In the genomic region with DNA sequence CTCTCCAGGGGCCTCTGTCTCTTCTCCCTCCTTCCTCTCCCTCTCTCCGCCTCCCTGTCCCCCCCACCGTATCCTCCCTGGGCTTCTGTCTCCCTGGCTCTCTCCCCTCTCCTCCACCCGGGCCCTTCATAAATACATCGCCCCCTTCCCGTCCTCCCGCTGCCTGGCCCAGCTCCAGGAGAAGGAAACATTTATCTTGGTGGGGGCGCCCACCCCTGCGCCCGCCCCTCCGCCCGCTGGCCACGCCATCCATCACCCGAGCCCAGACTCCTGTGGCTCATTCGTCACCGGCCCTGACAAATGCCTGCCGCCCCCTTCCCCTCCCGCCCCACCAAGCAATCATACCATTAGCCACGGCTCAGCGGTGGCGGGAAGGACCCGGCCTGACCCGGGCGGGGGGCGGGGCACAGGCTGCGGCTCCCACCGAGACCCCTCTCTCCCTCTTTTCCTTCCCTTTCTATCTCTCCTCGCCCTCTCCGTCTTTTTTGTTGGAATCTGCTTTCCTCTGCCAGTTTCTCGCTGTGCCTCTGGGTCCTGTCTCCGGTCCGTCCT, we compare ENCODE assay signal across 10 cellular contexts. TPM values are rescaled to one million over a fixed set of nuclear protein-coding genes. Genes with fewer than 3 reads are reported as not detected.
DNase-seq lines count a peak whose midpoint lies in the region; ATAC-seq and TF ChIP-seq lines count a peak whose summit lies in the region.
"Had no signal": no experiment of that assay in that cellular context is flagged by ENCODE, and none has a peak within 500 bp of the region (broad histone marks: within the 10 kb centered on the region; RNA-seq: fewer than 3 reads in every experiment).

No MANE protein-coding gene starts in this region.

- H4K8ac ChIP-seq in neuronal stem cell (ENCODE audit: low read depth, low read length) = no peak overlapping the region

- peaks cover 46 to 47% of the 10 kb centered on the region in 2 donors for H3K4me1 ChIP-seq in neuronal stem cell (ENCODE audit: control insufficient read depth in 2 of 2, insufficient read depth in 1 of 2, low read depth in 1 of 2, low read length in 2 of 2)
- H3K4me1 ChIP-seq in body of pancreas = no peaks in the 10 kb centered on the region
- peaks cover 0 to 29% of the 10 kb centered on the region in 2 donors for H3K4me1 ChIP-seq in right atrium auricular region

- H3K79me1 ChIP-seq in neuronal stem cell (ENCODE audit: low read depth, low read length) = peaks cover 9% of the 10 kb centered on the region

- no peak overlapping the region for H3K27ac Mint-ChIP-seq in chondrocyte (ENCODE audit: unreplicated experiment)

- peak overlapping the region; percentile 97 for H2BK12ac ChIP-seq in neuronal stem cell (ENCODE audit: low read length)

- H3K4ac ChIP-seq in neuronal stem cell (ENCODE audit: low read length) = peak overlapping the region; percentile 72

- H3K23ac ChIP-seq in neuronal stem cell (ENCODE audit: low read depth, low read length, poor library complexity) = no peak overlapping the region

- H3K36me3 ChIP-seq in neuronal stem cell (replicated peaks in 1 of 2; ENCODE audit: control insufficient read depth in 2 of 2, insufficient read depth in 2 of 2, low read length in 2 of 2) (peaks cover 0 to 2% of the 10 kb centered on the region in 2 donors), body of pancreas (replicated peaks in 1 of 2; ENCODE audit: insufficient read depth in 1 of 2, low read depth in 2 of 2) (no peaks in the 10 kb centered on the region), right atrium auricular region (no peaks in the 10 kb centered on the region)

- H3K9me3 Mint-ChIP-seq in chondrocyte (ENCODE audit: low read depth) = no peaks in the 10 kb centered on the region

- H3K27me3 ChIP-seq in neuronal stem cell (ENCODE audit: control insufficient read depth in 3 of 3, insufficient read depth in 3 of 3, low read depth in 1 of 3, low read length in 3 of 3) (peaks cover 0 to 27% (median 0%) of the 10 kb centered on the region in 3 experiments), body of pancreas (peaks cover 0 to 48% of the 10 kb centered on the region in 2 donors), right atrium auricular region (peaks cover 19 to 35% of the 10 kb centered on the region in 2 donors)

- DNase-seq in ELR (ENCODE audit: low read depth) (peak; percentile 33), NCI-H1105 treated with DMSO at 0.1 percent for 48 hours (lab: John Stamatoyannopoulos, UW) (peak; percentile 60), chondrocyte (ENCODE audit: low spot score) (no peak), neuronal stem cell (ENCODE audit: low spot score) (no peak), NCI-H1092 (lab: John Stamatoyannopoulos, UW) (no peak), body of pancreas (no peak), right atrium auricular region (ENCODE audit: low spot score) (no peak), C1 segment of cervical spinal cord (lab: John Stamatoyannopoulos, UW) (no peak)
- DNase-seq: effector memory CD4-positive, alpha-beta T cell had no signal

- TF ChIP-seq CTCF in chondrocyte (IDR thresholded peaks at IDR 0.05) (no peak), body of pancreas (IDR thresholded peaks at IDR 0.05) (no peak), right atrium auricular region (IDR thresholded peaks at IDR 0.05) (no peak)

- H3K9me3 ChIP-seq in neuronal stem cell (replicated peaks in 1 of 2; ENCODE audit: control insufficient read depth in 2 of 2, insufficient read depth in 1 of 2, low read depth in 1 of 2, low read length in 2 of 2) (no peaks in the 10 kb centered on the region), body of pancreas (no peaks in the 10 kb centered on the region), right atrium auricular region (no peaks in the 10 kb centered on the region)

- H3K27ac ChIP-seq in neuronal stem cell (replicated peaks; ENCODE audit: low read length) (peak overlapping the region; percentile 79), body of pancreas (no peak overlapping the region), right atrium auricular region (no peak overlapping the region)

- H3K14ac ChIP-seq in neuronal stem cell (ENCODE audit: low read length) = no peak overlapping the region

- peaks cover 16% of the 10 kb centered on the region for H3K27me3 Mint-ChIP-seq in chondrocyte (ENCODE audit: low read depth)

- H3K18ac ChIP-seq in neuronal stem cell (ENCODE audit: low read length) = peak overlapping the region; percentile 74

- peak overlapping the region; percentile 51 for H3K4me2 ChIP-seq in neuronal stem cell (ENCODE audit: insufficient read depth, low read length, poor library complexity, severe bottlenecking)

- peak overlapping the region; percentile 45 to 53 for H3K4me3 ChIP-seq in neuronal stem cell (ENCODE audit: low read length in 2 of 2)
- no peak overlapping the region for H3K4me3 ChIP-seq in body of pancreas
- H3K4me3 ChIP-seq in right atrium auricular region = no peak overlapping the region

- intact Hi-C loops in body of pancreas (cut with DNase I) = no loop called here

- no peak for ATAC-seq in body of pancreas

- peak overlapping the region; percentile 99 for H2AK5ac ChIP-seq in neuronal stem cell (ENCODE audit: low read depth, low read length)

- no peak overlapping the region for H3K9ac ChIP-seq in neuronal stem cell (ENCODE audit: low read depth, low read length, poor library complexity)

- peak overlapping the region; percentile 69 for H2BK120ac ChIP-seq in neuronal stem cell (ENCODE audit: low read depth, low read length)

- no peaks in the 10 kb centered on the region for H3K36me3 Mint-ChIP-seq in chondrocyte (ENCODE audit: low read depth)

- peak overlapping the region; percentile 80 for H2AFZ ChIP-seq in neuronal stem cell (ENCODE audit: low read length)

- peak overlapping the region; percentile 54 for H3K4me3 Mint-ChIP-seq in chondrocyte (ENCODE audit: unreplicated experiment)

- no CpG with 5 or more reads among the region's 31 CpGs for WGBS in neuronal stem cell (ENCODE audit: extremely low coverage in 2 of 2, insufficient read length in 2 of 2, insufficient replicate concordance in 1 of 2), 2 donors
- WGBS in body of pancreas, 2 donors = 2 to 7% methylated on average over 31 of the region's 31 CpGs

- H2BK5ac ChIP-seq in neuronal stem cell (ENCODE audit: low read length) = peak overlapping the region; percentile 84

- no peak overlapping the region for H4K91ac ChIP-seq in neuronal stem cell (ENCODE audit: low read depth, low read length, poor library complexity)

- peak overlapping the region; percentile 96 for H2BK15ac ChIP-seq in neuronal stem cell (ENCODE audit: low read length)

- TF ChIP-seq POLR2A in body of pancreas (IDR thresholded peaks at IDR 0.05) = no peak

- H3K4me1 Mint-ChIP-seq in chondrocyte (ENCODE audit: low read depth) = peaks cover 48% of the 10 kb centered on the region

RNA-seq across cellular contexts. Expression of gene MEIS3, which starts 2.6 kb away (rescaled TPM):
- total RNA-seq in chondrocyte = 79.5 to 83.4 TPM (median 82.2 TPM) in 3 replicates
- 110 TPM for polyA plus RNA-seq in neuronal stem cell (2013, experiment 1 of 2)
- 102 TPM for polyA plus RNA-seq in neuronal stem cell (2013, experiment 2 of 2)
- total RNA-seq in body of pancreas = 1 to 10 TPM; 1.3 to 2.3 TPM
- 1 to 10 TPM; 6.3 to 9.2 TPM for total RNA-seq in right atrium auricular region

RNA-seq across cellular contexts. Expression of gene SLC8A2, which starts 49.8 kb away (rescaled TPM):
- total RNA-seq in chondrocyte = 0.27 to 0.42 TPM (median 0.31 TPM) in 3 replicates
- polyA plus RNA-seq in neuronal stem cell (2013, experiment 1 of 2) = 4.7 TPM
- 5.5 TPM for polyA plus RNA-seq in neuronal stem cell (2013, experiment 2 of 2)
- total RNA-seq in body of pancreas = 10 to 100 TPM in 1 of 2 donors, 1 to 10 TPM in 1; 8.0 to 31.6 TPM
- under 1 TPM; 0.28 to 0.37 TPM for total RNA-seq in right atrium auricular region
- total RNA-seq: lung microvascular endothelial cell had no signal

Comparison
In these comparisons a context has a peak if more than half of its experiments do, and no peak if none do; other contexts are left out.
1. DNase-seq: peak in ELR (single experiment) and NCI-H1105 treated with DMSO at 0.1 percent for 48 hours (single experiment); none in chondrocyte (single experiment), neuronal stem cell (single experiment), NCI-H1092 (single experiment), body of pancreas (0 of 4), right atrium auricular region (single experiment) and C1 segment of cervical spinal cord (0 of 14).
2. H3K4me3 ChIP-seq: peak in neuronal stem cell (2 of 2); none in body of pancreas (0 of 2) and right atrium auricular region (0 of 2).